Comparison of ENCODE assay signal across 11 cellular contexts in genomic region chr1:228151170-228151513, GRCh38. TPM values are rescaled to one million over a fixed set of nuclear protein-coding genes. Genes with fewer than 3 reads are reported as not detected.
DNase-seq lines count a peak whose midpoint lies in the region; ATAC-seq and TF ChIP-seq lines count a peak whose summit lies in the region.
"Had no signal": no experiment of that assay in that cellular context is flagged by ENCODE, and none has a peak within 500 bp of the region (broad histone marks: within the 10 kb centered on the region; RNA-seq: fewer than 3 reads in every experiment).

No MANE protein-coding gene starts in this region.

- no peaks in the 10 kb centered on the region for H3K9me3 ChIP-seq in HUES64 (ENCODE audit: insufficient read depth, low read depth, low read length)
- no peaks in the 10 kb centered on the region for H3K9me3 ChIP-seq in body of pancreas
- no peaks in the 10 kb centered on the region for H3K9me3 ChIP-seq in MG63

- H3K4me3 ChIP-seq in HUES64 (ENCODE audit: low read length) (no peak overlapping the region), body of pancreas (no peak overlapping the region), MG63 (no peak overlapping the region)

- no peaks in the 10 kb centered on the region for H3K36me3 Mint-ChIP-seq in mesothelial cell of epicardium
- H3K36me3 Mint-ChIP-seq: activated naive CD4-positive, alpha-beta T cell treated with anti-CD3 and anti-CD28 coated beads, Interleukin-2, amount 50 U/mL, for 72 hours had no signal

- H3K27me3 Mint-ChIP-seq in mesothelial cell of epicardium (ENCODE audit: low read depth): no peaks in the 10 kb centered on the region

- TF ChIP-seq CTCF in body of pancreas (IDR thresholded peaks at IDR 0.05) (no peak), mesothelial cell of epicardium (IDR thresholded peaks at IDR 0.05; ENCODE audit: unreplicated experiment) (no peak), omental fat pad (IDR thresholded peaks at IDR 0.05) (no peak)

- no peak for DNase-seq in body of pancreas
- no peak for DNase-seq in mesothelial cell of epicardium (ENCODE audit: low spot score in 2 of 2, unreplicated experiment in 2 of 2)
- no peak for DNase-seq in MG63
- DNase-seq in omental fat pad (ENCODE audit: low spot score): no peak
- DNase-seq: DMS 273 treated with DMSO at 0.1 percent for 48 hours, NCI-H345 had no signal

- H3K4me1 Mint-ChIP-seq in mesothelial cell of epicardium: peaks cover 7% of the 10 kb centered on the region

- WGBS in HUES64: 91% methylated on average over 6 of the region's 6 CpGs
- WGBS in body of pancreas, 2 donors: 56 to 100% methylated on average over 1 to 6 of the region's 6 CpGs

- peak overlapping the region; percentile 41; the same call in 1 of the 2 replicates for H3K9ac ChIP-seq in HUES64 (ENCODE audit: low read depth, low read length)
- H3K9ac ChIP-seq: KMS-11 had no signal

- TF ChIP-seq POLR2A in body of pancreas (IDR thresholded peaks at IDR 0.05): no peak

- H3K27ac ChIP-seq in HUES64 (ENCODE audit: low read depth, low read length) (no peak overlapping the region), body of pancreas (peak overlapping the region in 3 of 4 donors; percentile 39 to 71 (median 51)), temporal lobe (ENCODE audit: low read depth, low read length) (peak overlapping the region; percentile 95)
- H3K27ac ChIP-seq: KMS-11 had no signal

- 0 out of 2 replicates have a peak, but pooled peaks cover 4% of the 10 kb centered on the region for H3K36me3 ChIP-seq in HUES64 (ENCODE audit: insufficient read depth, low read length)
- H3K36me3 ChIP-seq in body of pancreas (replicated peaks in 1 of 2; ENCODE audit: insufficient read depth in 1 of 2, low read depth in 2 of 2): peaks cover 0 to 10% of the 10 kb centered on the region in 2 donors
- peaks cover 38% of the 10 kb centered on the region for H3K36me3 ChIP-seq in MG63

- intact Hi-C loops in body of pancreas (cut with DNase I): no loop called here

- no peaks in the 10 kb centered on the region for H3K9me3 Mint-ChIP-seq in mesothelial cell of epicardium
- H3K9me3 Mint-ChIP-seq: activated naive CD4-positive, alpha-beta T cell treated with anti-CD3 and anti-CD28 coated beads, Interleukin-2, amount 50 U/mL, for 72 hours had no signal

- peak overlapping the region; percentile 72 for H3K27ac Mint-ChIP-seq in mesothelial cell of epicardium

- ATAC-seq in body of pancreas (no peak), HG03039 (IDR thresholded peaks at IDR 0.05; ENCODE audit: unreplicated experiment) (no peak), omental fat pad (ENCODE audit: low FRiP score) (no peak)

- no peaks in the 10 kb centered on the region for H3K27me3 ChIP-seq in HUES64 (ENCODE audit: insufficient read depth, low read length)
- no peaks in the 10 kb centered on the region for H3K27me3 ChIP-seq in body of pancreas
- H3K27me3 ChIP-seq in MG63: no peaks in the 10 kb centered on the region

- H3K4me1 ChIP-seq in HUES64 (ENCODE audit: insufficient read depth, low read length) (0 out of 2 replicates have a peak, but pooled peaks cover 5% of the 10 kb centered on the region), body of pancreas (peaks cover 21% of the 10 kb centered on the region)

- H3K4me3 Mint-ChIP-seq in mesothelial cell of epicardium: no peak overlapping the region

RNA-seq across cellular contexts. Expression of gene GJC2, which starts 1.4 kb away (rescaled TPM):
- 0.35 TPM for polyA plus RNA-seq in HUES64 (2013, experiment 1 of 2)
- polyA plus RNA-seq in HUES64 (2013, experiment 2 of 2): 0.38 TPM
- 1 to 10 TPM in 1 of 2 donors, under 1 TPM in 1; 0.33 to 1.6 TPM for total RNA-seq in body of pancreas
- total RNA-seq in mesothelial cell of epicardium: 2.5 to 2.6 TPM (median 2.5 TPM) in 3 replicates
- total RNA-seq in temporal lobe: 0.74 TPM
- total RNA-seq in MG63 (2014; rRNA removed; shearing (Covaris generic); ENCODE audit: low replicate concordance): 0.20 and 4.8 TPM in 2 replicates
- total RNA-seq in omental fat pad: 1 to 10 TPM; 1.9 to 5.5 (median 2.9) TPM

RNA-seq across cellular contexts. Expression of gene GUK1, which starts 11.1 kb away (rescaled TPM):
- 85.7 TPM for polyA plus RNA-seq in HUES64 (2013, experiment 1 of 2)
- 83.2 TPM for polyA plus RNA-seq in HUES64 (2013, experiment 2 of 2)
- total RNA-seq in body of pancreas (100 to 1,000 TPM; 210 to 216 TPM), mesothelial cell of epicardium (129 to 136 TPM (median 135 TPM) in 3 replicates), temporal lobe (109 TPM), omental fat pad (100 to 1,000 TPM; 285 to 404 (median 308) TPM)
- total RNA-seq in MG63 (2014; rRNA removed; shearing (Covaris generic); ENCODE audit: low replicate concordance): 246 and 425 TPM in 2 replicates

RNA-seq across cellular contexts. Expression of gene IBA57, which starts 14.5 kb away (rescaled TPM):
- 3.6 TPM for polyA plus RNA-seq in HUES64 (2013, experiment 1 of 2)
- 2.9 TPM for polyA plus RNA-seq in HUES64 (2013, experiment 2 of 2)
- total RNA-seq in body of pancreas: 10 to 100 TPM in 1 of 2 donors, 1 to 10 TPM in 1; 4.7 to 13.5 TPM
- total RNA-seq in mesothelial cell of epicardium: 10.8 to 14.2 TPM (median 11.8 TPM) in 3 replicates
- 4.2 TPM for total RNA-seq in temporal lobe
- total RNA-seq in MG63 (2014; rRNA removed; shearing (Covaris generic); ENCODE audit: low replicate concordance): 2.0 and 19.4 TPM in 2 replicates
- 1 to 10 TPM; 5.1 to 7.6 (median 6.5) TPM for total RNA-seq in omental fat pad

RNA-seq across cellular contexts. Expression of gene MRPL55, which starts 42.0 kb away (rescaled TPM):
- 47.5 TPM for polyA plus RNA-seq in HUES64 (2013, experiment 1 of 2)
- 53.4 TPM for polyA plus RNA-seq in HUES64 (2013, experiment 2 of 2)
- total RNA-seq in body of pancreas: 10 to 100 TPM; 65.9 to 68.7 TPM
- total RNA-seq in mesothelial cell of epicardium: 53.9 to 56.9 TPM (median 54.2 TPM) in 3 replicates
- 66.4 TPM for total RNA-seq in temporal lobe
- 46.6 and 83.8 TPM in 2 replicates for total RNA-seq in MG63 (2014; rRNA removed; shearing (Covaris generic); ENCODE audit: low replicate concordance)
- total RNA-seq in omental fat pad: 10 to 100 TPM; 47.1 to 95.5 (median 71.7) TPM

RNA-seq across cellular contexts. Expression of gene C1orf35, which starts 48.0 kb away (rescaled TPM):
- polyA plus RNA-seq in HUES64 (2013, experiment 1 of 2): 21.1 TPM
- polyA plus RNA-seq in HUES64 (2013, experiment 2 of 2): 18.2 TPM
- total RNA-seq in body of pancreas: 10 to 100 TPM; 10.9 to 71.2 TPM
- 19.3 to 20.9 TPM (median 20.2 TPM) in 3 replicates for total RNA-seq in mesothelial cell of epicardium
- 5.4 TPM for total RNA-seq in temporal lobe
- 38.6 and 39.0 TPM in 2 replicates for total RNA-seq in MG63 (2014; rRNA removed; shearing (Covaris generic); ENCODE audit: low replicate concordance)
- 10 to 100 TPM in 2 of 4 donors, 1 to 10 TPM in 2; 5.1 to 17.2 (median 8.8) TPM for total RNA-seq in omental fat pad
